Comparison of ENCODE assay signal across 21 cellular contexts in the genomic region with DNA sequence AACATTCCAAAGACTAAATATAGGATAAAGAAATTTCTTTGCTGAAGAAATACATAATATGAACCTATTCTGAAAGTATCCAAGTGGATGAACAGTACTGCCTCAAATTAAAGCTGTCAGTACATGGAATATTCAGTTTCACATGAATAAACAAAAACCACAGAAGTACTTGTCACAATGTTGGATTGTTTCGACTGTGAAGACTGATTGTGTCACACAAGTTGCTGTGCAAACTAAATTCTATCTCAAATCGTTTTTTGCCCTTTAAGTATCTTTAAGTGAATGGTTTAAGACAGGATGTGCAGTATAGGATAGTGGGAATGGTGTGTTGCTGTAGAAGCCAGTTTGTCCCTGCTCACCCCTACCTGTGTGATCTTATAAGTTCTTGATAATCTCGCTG.
A peak's percentile ranks its signal among the peaks of the same experiment; 100 is the strongest.
DNase-seq lines count a peak whose midpoint lies in the region; ATAC-seq and TF ChIP-seq lines count a peak whose summit lies in the region.
"Had no signal": no experiment of that assay in that cellular context is flagged by ENCODE, and none has a peak within 500 bp of the region (broad histone marks: within the 10 kb centered on the region; RNA-seq: fewer than 3 reads in every experiment).

No MANE protein-coding gene starts in this region.

- peaks cover 83% of the 10 kb centered on the region for H3K79me2 ChIP-seq in osteoblast (ENCODE audit: insufficient read depth, low read length)

- H3K4me1 ChIP-seq in HEK293 (ENCODE audit: control insufficient read depth, insufficient read depth, low read length) (peaks cover 57% of the 10 kb centered on the region), osteoblast (ENCODE audit: insufficient read depth, low read length) (peaks cover 86% of the 10 kb centered on the region)
- H3K4me1 ChIP-seq: Caco-2 had no signal

- H3K36me3 ChIP-seq in HEK293 (ENCODE audit: control insufficient read depth in 2 of 2, insufficient read depth in 1 of 2, low read length in 2 of 2) = peaks cover 0 to 5% of the 10 kb centered on the region in 2 experiments; a peak in 1 of 3 replicates
- H3K36me3 ChIP-seq in osteoblast (ENCODE audit: insufficient read depth, low read length) = peaks cover 17% of the 10 kb centered on the region
- H3K36me3 ChIP-seq: neural progenitor cell had no signal

- CTCF ChIA-PET in HEK293 (lab: Yijun Ruan, JAX) = interaction anchor here (0.7 to 0.9 kb wide), 3 partner anchors 230 to 627 kb away, joined by 3 to 4 read pairs (median 3); no protein-coding TSS in a partner anchor
- CTCF ChIA-PET in activated naive CD4-positive, alpha-beta T cell treated with anti-CD3 and anti-CD28 coated beads, Interleukin-2, amount 10 ng/mL, durations not matched to agents 7 days and 5 days (lab: Charles Lee) = no interaction called here

- H3K27me3 Mint-ChIP-seq in activated naive CD4-positive, alpha-beta T cell treated with anti-CD3 and anti-CD28 coated beads, Interleukin-2, amount 10 ng/mL, durations not matched to agents 7 days and 5 days = peaks cover 6% of the 10 kb centered on the region

- no peaks in the 10 kb centered on the region for H3K27me3 ChIP-seq in osteoblast (ENCODE audit: insufficient read depth, low read length)
- H3K27me3 ChIP-seq: neural progenitor cell, suprapubic skin had no signal

- POLR2A ChIA-PET in HEK293 (lab: Yijun Ruan, JAX) = interaction anchor here (0.8 kb wide), 1 partner anchor 16 kb away, joined by 3 read pairs; no protein-coding TSS in a partner anchor

- peak overlapping the region; percentile 34; the same call in 1 of the 2 replicates for H3K27ac ChIP-seq in HEK293 (ENCODE audit: extremely low read depth, low read depth, low read length)
- H3K27ac ChIP-seq in VCaP = peak overlapping the region; percentile 85
- H3K27ac ChIP-seq in osteoblast (ENCODE audit: low read depth, low read length) = peak overlapping the region; percentile 46
- H3K27ac ChIP-seq: KMS-11, lower lobe of right lung, neural progenitor cell, suprapubic skin had no signal

- H2AFZ ChIP-seq in osteoblast (ENCODE audit: low read length) = no peak overlapping the region
- H2AFZ ChIP-seq: neural progenitor cell had no signal

- DNase-seq in fibroblast of mammary gland (ENCODE audit: low read depth) (no peak), osteoblast (ENCODE audit: insufficient read length, low spot score, missing footprints) (no peak), epidermal melanocyte (ENCODE audit: insufficient read length, low spot score) (no peak)
- DNase-seq in effector CD4-positive, alpha-beta T cell = no peak
- no peak for DNase-seq in activated naive CD4-positive, alpha-beta T cell treated with anti-CD3 and anti-CD28 coated beads, Interleukin-2, amount 10 ng/mL, durations not matched to agents 7 days and 5 days
- DNase-seq: activated CD4-positive, CD25-positive, alpha-beta regulatory T cell treated with anti-CD3 and anti-CD28 coated beads, Interleukin-2, amount 50 U/mL, for 72 hours; activated gamma-delta T cell treated with Interleukin-2 at 50 U/mL for 16 hours; aorta; Caco-2; cortex of kidney; lower lobe of right lung; NCI-H1105; SHP77; stimulated activated CD4-positive, alpha-beta T cell treated with anti-CD3 and anti-CD28 coated beads, Interleukin-1b, Interleukin-23, amount 100 ng/mL, for 48 hours; T-helper 2 cell had no signal

- H3K9me3 Mint-ChIP-seq in activated naive CD4-positive, alpha-beta T cell treated with anti-CD3 and anti-CD28 coated beads, Interleukin-2, amount 10 ng/mL, durations not matched to agents 7 days and 5 days = no peaks in the 10 kb centered on the region
- H3K9me3 Mint-ChIP-seq: neural progenitor cell had no signal

- no peak overlapping the region for H3K27ac Mint-ChIP-seq in activated naive CD4-positive, alpha-beta T cell treated with anti-CD3 and anti-CD28 coated beads, Interleukin-2, amount 10 ng/mL, durations not matched to agents 7 days and 5 days
- H3K27ac Mint-ChIP-seq: neural progenitor cell had no signal

- ATAC-seq in HG03135 (IDR thresholded peaks at IDR 0.05; ENCODE audit: unreplicated experiment) = no peak
- ATAC-seq: lower lobe of right lung had no signal

- TF ChIP-seq CTCF in HEK293 (tag by site-specific recombination; IDR thresholded peaks at IDR 0.05) = no peak
- TF ChIP-seq CTCF in VCaP (conservative IDR thresholded peaks at IDR 0.05) = no peak
- no peak for TF ChIP-seq CTCF in fibroblast of mammary gland (conservative IDR thresholded peaks at IDR 0.05; ENCODE audit: control insufficient read depth, insufficient read depth, low read depth, low read length)
- no peak for TF ChIP-seq CTCF in osteoblast (IDR thresholded peaks at IDR 0.05; ENCODE audit: extremely low read depth, low read depth, low read length)

- H3K36me3 Mint-ChIP-seq in activated naive CD4-positive, alpha-beta T cell treated with anti-CD3 and anti-CD28 coated beads, Interleukin-2, amount 10 ng/mL, durations not matched to agents 7 days and 5 days = no peaks in the 10 kb centered on the region

- peaks cover 21% of the 10 kb centered on the region for H4K20me1 ChIP-seq in osteoblast (ENCODE audit: insufficient read depth, low read length)

- no peak overlapping the region for H3K4me3 Mint-ChIP-seq in activated naive CD4-positive, alpha-beta T cell treated with anti-CD3 and anti-CD28 coated beads, Interleukin-2, amount 10 ng/mL, durations not matched to agents 7 days and 5 days

- no peaks in the 10 kb centered on the region for H3K4me1 Mint-ChIP-seq in activated naive CD4-positive, alpha-beta T cell treated with anti-CD3 and anti-CD28 coated beads, Interleukin-2, amount 10 ng/mL, durations not matched to agents 7 days and 5 days

- H3K4me3 ChIP-seq in HEK293 (ENCODE audit: low read depth, low read length) (no peak overlapping the region), fibroblast of mammary gland (ENCODE audit: control insufficient read depth, low read depth, low read length) (peak overlapping the region; percentile 97), osteoblast (ENCODE audit: insufficient read depth, low read length) (no peak overlapping the region)
- H3K4me3 ChIP-seq: lower lobe of right lung, neural progenitor cell had no signal

- peak overlapping the region; percentile 92 for H3K4me2 ChIP-seq in osteoblast (ENCODE audit: insufficient read depth, low read length)
- H3K4me2 ChIP-seq: KMS-11, neural progenitor cell had no signal

- H3K9me3 ChIP-seq in HEK293 (ENCODE audit: control insufficient read depth, insufficient read depth, low read depth, low read length) (no peaks in the 10 kb centered on the region), osteoblast (ENCODE audit: low read depth, low read length) (no peaks in the 10 kb centered on the region)
- H3K9me3 ChIP-seq: Caco-2, lower lobe of right lung, suprapubic skin had no signal

TF ChIP-seq in HEK293, 187 proteins besides CTCF, POLR2A, EP300 and RAD21:
- TF ChIP-seq, protein P1, sequence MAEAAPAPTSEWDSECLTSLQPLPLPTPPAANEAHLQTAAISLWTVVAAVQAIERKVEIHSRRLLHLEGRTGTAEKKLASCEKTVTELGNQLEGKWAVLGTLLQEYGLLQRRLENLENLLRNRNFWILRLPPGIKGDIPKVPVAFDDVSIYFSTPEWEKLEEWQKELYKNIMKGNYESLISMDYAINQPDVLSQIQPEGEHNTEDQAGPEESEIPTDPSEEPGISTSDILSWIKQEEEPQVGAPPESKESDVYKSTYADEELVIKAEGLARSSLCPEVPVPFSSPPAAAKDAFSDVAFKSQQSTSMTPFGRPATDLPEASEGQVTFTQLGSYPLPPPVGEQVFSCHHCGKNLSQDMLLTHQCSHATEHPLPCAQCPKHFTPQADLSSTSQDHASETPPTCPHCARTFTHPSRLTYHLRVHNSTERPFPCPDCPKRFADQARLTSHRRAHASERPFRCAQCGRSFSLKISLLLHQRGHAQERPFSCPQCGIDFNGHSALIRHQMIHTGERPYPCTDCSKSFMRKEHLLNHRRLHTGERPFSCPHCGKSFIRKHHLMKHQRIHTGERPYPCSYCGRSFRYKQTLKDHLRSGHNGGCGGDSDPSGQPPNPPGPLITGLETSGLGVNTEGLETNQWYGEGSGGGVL (tag by site-specific recombination; IDR thresholded peaks at IDR 0.05) = no peak
- TF ChIP-seq SALL2 (tag by site-specific recombination; IDR thresholded peaks at IDR 0.05; ENCODE audit: borderline replicate concordance) (no peak), ZNF426 (tag by site-specific recombination; IDR thresholded peaks at IDR 0.05) (no peak), ZNF473 (tag by site-specific recombination; IDR thresholded peaks at IDR 0.05) (no peak), ZNF2 (tag by site-specific recombination; IDR thresholded peaks at IDR 0.05) (no peak), ZNF658 (tag by site-specific recombination; IDR thresholded peaks at IDR 0.05) (no peak), ZNF837 (tag by site-specific recombination; IDR thresholded peaks at IDR 0.05) (no peak), GLIS1 (tag by site-specific recombination; IDR thresholded peaks at IDR 0.05) (no peak)

Comparison
In these comparisons a context has a peak if more than half of its experiments do, and no peak if none do; other contexts are left out.
1. H3K27ac ChIP-seq: peak in every context shown above with its lines; median percentile 85 in VCaP; 46 in osteoblast; 34 in HEK293.